Comparison of ENCODE assay signal across 1 cellular context in genomic region chr2:238398577-238398976, GRCh38.
TF ChIP-seq lines count a peak whose summit lies in the region.

No MANE protein-coding gene starts in this region.

TF ChIP-seq in HepG2, 621 proteins besides CTCF, POLR2A, EP300 and RAD21:
- TF ChIP-seq ZMAT5 (CRISPR knock-in tag; IDR thresholded peaks at IDR 0.05; ENCODE audit: borderline replicate concordance, low read depth) (no peak), ZBTB38 (CRISPR knock-in tag; IDR thresholded peaks at IDR 0.05) (peak; percentile 59; the same call in 1 of the 2 replicates)
- TF ChIP-seq, protein P1, sequence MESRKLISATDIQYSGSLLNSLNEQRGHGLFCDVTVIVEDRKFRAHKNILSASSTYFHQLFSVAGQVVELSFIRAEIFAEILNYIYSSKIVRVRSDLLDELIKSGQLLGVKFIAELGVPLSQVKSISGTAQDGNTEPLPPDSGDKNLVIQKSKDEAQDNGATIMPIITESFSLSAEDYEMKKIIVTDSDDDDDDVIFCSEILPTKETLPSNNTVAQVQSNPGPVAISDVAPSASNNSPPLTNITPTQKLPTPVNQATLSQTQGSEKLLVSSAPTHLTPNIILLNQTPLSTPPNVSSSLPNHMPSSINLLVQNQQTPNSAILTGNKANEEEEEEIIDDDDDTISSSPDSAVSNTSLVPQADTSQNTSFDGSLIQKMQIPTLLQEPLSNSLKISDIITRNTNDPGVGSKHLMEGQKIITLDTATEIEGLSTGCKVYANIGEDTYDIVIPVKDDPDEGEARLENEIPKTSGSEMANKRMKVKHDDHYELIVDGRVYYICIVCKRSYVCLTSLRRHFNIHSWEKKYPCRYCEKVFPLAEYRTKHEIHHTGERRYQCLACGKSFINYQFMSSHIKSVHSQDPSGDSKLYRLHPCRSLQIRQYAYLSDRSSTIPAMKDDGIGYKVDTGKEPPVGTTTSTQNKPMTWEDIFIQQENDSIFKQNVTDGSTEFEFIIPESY (CRISPR knock-in tag; IDR thresholded peaks at IDR 0.05): peak; percentile 61; the same call in 1 of the 2 replicates
